ENCODE assay signal across 19 cellular contexts in genomic region chr2:164954186-164954585, GRCh38. TPM values are rescaled to one million over a fixed set of nuclear protein-coding genes. Genes with fewer than 3 reads are reported as not detected.
"Had no signal": no experiment of that assay in that cellular context is flagged by ENCODE, and none has a peak within 500 bp of the region (broad histone marks: within the 10 kb centered on the region; RNA-seq: fewer than 3 reads in every experiment).

No MANE protein-coding gene starts in this region.

- H3K4me1 Mint-ChIP-seq: nephron, T-helper 17 cell had no signal

- H3K4me3 ChIP-seq: lung, mucosa of descending colon, thyroid gland had no signal

- H3K4me3 Mint-ChIP-seq: activated naive CD8-positive, alpha-beta T cell treated with anti-CD3 and anti-CD28 coated beads, Interleukin-2, amount 10 ng/mL, durations not matched to agents 7 days and 5 days; activated T-cell treated with anti-CD3 and anti-CD28 coated beads, Interleukin-2, amount 50 U/mL, for 4 hours; nephron; T-helper 17 cell had no signal

- H3K36me3 Mint-ChIP-seq: activated naive CD8-positive, alpha-beta T cell treated with anti-CD3 and anti-CD28 coated beads, Interleukin-2, amount 10 ng/mL, durations not matched to agents 7 days and 5 days; immature natural killer cell had no signal

- FAIRE-seq: endometrium had no signal

- H3K36me3 ChIP-seq: breast epithelium, esophagus muscularis mucosa, prostate gland, thyroid gland, uterus had no signal

- H3K9me3 Mint-ChIP-seq: activated naive CD8-positive, alpha-beta T cell treated with anti-CD3 and anti-CD28 coated beads, Interleukin-2, amount 10 ng/mL, durations not matched to agents 7 days and 5 days; activated T-cell treated with anti-CD3 and anti-CD28 coated beads, Interleukin-2, amount 50 U/mL, for 4 hours; immature natural killer cell; nephron had no signal

- ATAC-seq: T-helper 17 cell had no signal

- H3K27me3 ChIP-seq: breast epithelium, esophagus muscularis mucosa, thyroid gland had no signal

- DNase-seq: activated CD4-positive, alpha-beta T cell treated with anti-CD3 and anti-CD28 coated beads, Interleukin-2, amount 50 U/mL, for 4 hours; activated gamma-delta T cell treated with Interleukin-2 at 50 U/mL for 16 hours; activated naive CD8-positive, alpha-beta T cell treated with anti-CD3 and anti-CD28 coated beads, Interleukin-2, amount 10 ng/mL, durations not matched to agents 7 days and 5 days; activated T-cell treated with anti-CD3 and anti-CD28 coated beads, Interleukin-2, amount 50 U/mL, for 4 hours; aorta; dermis blood vessel endothelial cell; immature natural killer cell; mucosa of descending colon; occipital lobe; stimulated activated CD4-positive, alpha-beta T cell treated with anti-CD3 and anti-CD28 coated beads, Interleukin-12 subunit alpha, Interleukin-12 subunit beta, amount 100 ng/mL, for 4 hours; T-helper 17 cell; thyroid gland; uterus had no signal

- H3K27ac Mint-ChIP-seq: activated naive CD8-positive, alpha-beta T cell treated with anti-CD3 and anti-CD28 coated beads, Interleukin-2, amount 10 ng/mL, durations not matched to agents 7 days and 5 days; immature natural killer cell; nephron; T-helper 17 cell had no signal

RNA-seq across cellular contexts. Expression of gene SLC38A11, which starts 1.1 kb away (rescaled TPM):
- polyA plus RNA-seq: immature natural killer cell had no signal
